ENCODE assay signal across 9 cellular contexts in the genomic region with DNA sequence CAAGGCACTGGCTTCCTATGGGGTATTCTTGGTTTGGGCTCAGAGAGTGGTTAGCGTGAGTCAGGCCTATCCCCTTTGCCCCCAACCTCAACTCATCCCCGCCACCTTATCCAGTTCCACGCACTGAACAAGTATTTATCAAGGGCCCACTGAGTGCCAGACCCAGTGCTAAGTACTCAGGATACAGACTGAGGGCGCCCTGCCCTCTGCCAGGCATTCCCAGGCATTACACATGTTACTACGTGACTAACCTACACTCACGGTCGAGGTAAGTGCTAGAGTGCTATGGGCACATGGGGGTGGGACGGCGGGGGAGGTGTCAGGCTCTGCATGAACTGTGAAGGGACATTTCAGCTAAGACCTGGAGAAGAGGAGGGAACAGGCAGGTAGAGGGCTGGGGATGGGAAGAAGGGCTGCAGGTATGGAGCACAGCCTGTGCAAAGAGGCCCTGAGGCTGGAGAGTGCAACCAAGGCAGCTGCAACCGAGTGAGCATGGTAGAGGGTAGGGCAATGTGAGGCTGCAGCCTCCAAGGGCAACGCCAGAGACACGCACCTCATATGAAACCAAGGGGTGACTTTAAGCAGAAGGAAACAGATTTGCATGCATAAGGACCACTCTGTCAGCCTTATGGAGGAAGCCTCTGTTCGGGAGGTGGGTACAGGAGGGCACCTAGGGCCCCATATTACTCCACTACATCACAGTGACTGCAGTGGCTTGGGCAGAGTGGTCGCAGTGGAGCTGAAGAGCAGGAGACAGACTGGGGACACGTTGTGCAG. TPM values are rescaled to one million over a fixed set of nuclear protein-coding genes. Genes with fewer than 3 reads are reported as not detected.
DNase-seq lines count a peak whose midpoint lies in the region; ATAC-seq and TF ChIP-seq lines count a peak whose summit lies in the region.
"Had no signal": no experiment of that assay in that cellular context is flagged by ENCODE, and none has a peak within 500 bp of the region (broad histone marks: within the 10 kb centered on the region; RNA-seq: fewer than 3 reads in every experiment).

No MANE protein-coding gene starts in this region.

- no peak overlapping the region for H3K4me3 ChIP-seq in Jurkat, Clone E6-1 (ENCODE audit: low read length)
- H3K4me3 ChIP-seq in body of pancreas = no peak overlapping the region
- H3K4me3 ChIP-seq: skin epidermis had no signal

- CTCF ChIA-PET in activated CD8-positive, alpha-beta memory T cell treated with anti-CD3 and anti-CD28 coated beads, Interleukin-2, amount 10 ng/mL, durations not matched to agents 7 days and 5 days (lab: Charles Lee) = interaction anchor here (0.6 to 2.5 kb wide), 5 partner anchors 16 to 556 kb away, joined by 3 to 9 read pairs (median 4); partner anchors contain the start of gene INTS6

- no peaks in the 10 kb centered on the region for H3K27me3 ChIP-seq in body of pancreas

- TF ChIP-seq CTCF in body of pancreas (IDR thresholded peaks at IDR 0.05) (peak; percentile 10 to 65 (median 52)), osteocyte (IDR thresholded peaks at IDR 0.05) (peak; percentile 46)

- no peaks in the 10 kb centered on the region for H3K36me3 Mint-ChIP-seq in activated CD8-positive, alpha-beta memory T cell treated with anti-CD3 and anti-CD28 coated beads, Interleukin-2, amount 10 ng/mL, durations not matched to agents 7 days and 5 days
- no peaks in the 10 kb centered on the region for H3K36me3 Mint-ChIP-seq in osteocyte (ENCODE audit: unreplicated experiment)

- TF ChIP-seq POLR2A in body of pancreas (IDR thresholded peaks at IDR 0.05) = no peak

- DNase-seq in activated CD8-positive, alpha-beta memory T cell treated with anti-CD3 and anti-CD28 coated beads, Interleukin-2, amount 10 ng/mL, durations not matched to agents 7 days and 5 days = no peak
- DNase-seq in activated CD8-positive, alpha-beta memory T cell treated with anti-CD3 and anti-CD28 coated beads, Interleukin-2, amount 50 U/mL, for 4 hours = no peak
- DNase-seq in Jurkat, Clone E6-1 (ENCODE audit: low read depth, low spot score) = peak; percentile 20
- peak; percentile 75 to 83 (median 80) for DNase-seq in body of pancreas
- no peak for DNase-seq in osteocyte (ENCODE audit: extremely low spot score, unreplicated experiment)
- DNase-seq in NCI-H128 (lab: John Stamatoyannopoulos, UW; ENCODE audit: unreplicated experiment) = no peak
- no peak for DNase-seq in CD1c-positive myeloid dendritic cell (ENCODE audit: extremely low spot score)

- peaks cover 97% of the 10 kb centered on the region for H3K4me1 ChIP-seq in body of pancreas

- H3K27ac ChIP-seq in body of pancreas = peak overlapping the region; percentile 89 to 95 (median 90)
- H3K27ac ChIP-seq: skin epidermis had no signal

- H3K27me3 Mint-ChIP-seq in activated CD8-positive, alpha-beta memory T cell treated with anti-CD3 and anti-CD28 coated beads, Interleukin-2, amount 10 ng/mL, durations not matched to agents 7 days and 5 days = no peaks in the 10 kb centered on the region
- no peaks in the 10 kb centered on the region for H3K27me3 Mint-ChIP-seq in osteocyte (ENCODE audit: unreplicated experiment)

- intact Hi-C loops in body of pancreas (cut with DNase I) = no loop called here

- H3K9me3 Mint-ChIP-seq in activated CD8-positive, alpha-beta memory T cell treated with anti-CD3 and anti-CD28 coated beads, Interleukin-2, amount 10 ng/mL, durations not matched to agents 7 days and 5 days (ENCODE audit: low read depth) = no peaks in the 10 kb centered on the region
- H3K9me3 Mint-ChIP-seq in osteocyte (ENCODE audit: unreplicated experiment) = no peaks in the 10 kb centered on the region

- 42 to 43% methylated on average over 15 of the region's 15 CpGs for WGBS in body of pancreas, 2 donors

- H3K4me3 Mint-ChIP-seq in activated CD8-positive, alpha-beta memory T cell treated with anti-CD3 and anti-CD28 coated beads, Interleukin-2, amount 10 ng/mL, durations not matched to agents 7 days and 5 days = no peak overlapping the region
- no peak overlapping the region for H3K4me3 Mint-ChIP-seq in osteocyte (ENCODE audit: unreplicated experiment)

- peaks cover 13% of the 10 kb centered on the region for H3K4me1 Mint-ChIP-seq in activated CD8-positive, alpha-beta memory T cell treated with anti-CD3 and anti-CD28 coated beads, Interleukin-2, amount 10 ng/mL, durations not matched to agents 7 days and 5 days
- no peaks in the 10 kb centered on the region for H3K4me1 Mint-ChIP-seq in osteocyte (ENCODE audit: unreplicated experiment)

- ATAC-seq in activated CD8-positive, alpha-beta memory T cell treated with anti-CD3 and anti-CD28 coated beads, Interleukin-2, amount 10 ng/mL, durations not matched to agents 7 days and 5 days = peak; percentile 57
- ATAC-seq in body of pancreas (peak; percentile 51), HG02970 (IDR thresholded peaks at IDR 0.05; ENCODE audit: low FRiP score, unreplicated experiment) (no peak)

- no peaks in the 10 kb centered on the region for H3K36me3 ChIP-seq in body of pancreas (replicated peaks in 1 of 2; ENCODE audit: insufficient read depth in 1 of 2, low read depth in 2 of 2)

- H3K27ac Mint-ChIP-seq in activated CD8-positive, alpha-beta memory T cell treated with anti-CD3 and anti-CD28 coated beads, Interleukin-2, amount 10 ng/mL, durations not matched to agents 7 days and 5 days = no peak overlapping the region
- H3K27ac Mint-ChIP-seq in osteocyte (ENCODE audit: unreplicated experiment) = no peak overlapping the region

- H3K9me3 ChIP-seq in body of pancreas = no peaks in the 10 kb centered on the region

RNA-seq across cellular contexts. Expression of gene DHRS12, which starts 22.5 kb away (rescaled TPM):
- 1 to 10 TPM; 6.0 to 6.6 TPM for total RNA-seq in activated CD8-positive, alpha-beta memory T cell treated with anti-CD3 and anti-CD28 coated beads, Interleukin-2, amount 10 ng/mL, durations not matched to agents 7 days and 5 days
- 12.1 TPM for polyA plus RNA-seq in Jurkat, Clone E6-1 (2012; ENCODE audit: insufficient read depth, insufficient read length)
- total RNA-seq in body of pancreas = 10 to 100 TPM in 1 of 2 donors, 1 to 10 TPM in 1; 4.0 to 38.7 TPM
- total RNA-seq in osteocyte = 9.2 and 9.3 TPM in 2 replicates

Comparison
In these comparisons a context has a peak if more than half of its experiments do, and no peak if none do; other contexts are left out.
1. DNase-seq: peak in Jurkat, Clone E6-1 (single experiment) and body of pancreas (4 of 4); none in activated CD8-positive, alpha-beta memory T cell treated with anti-CD3 and anti-CD28 coated beads, Interleukin-2, amount 10 ng/mL, durations not matched to agents 7 days and 5 days (single experiment), activated CD8-positive, alpha-beta memory T cell treated with anti-CD3 and anti-CD28 coated beads, Interleukin-2, amount 50 U/mL, for 4 hours (single experiment), osteocyte (single experiment), NCI-H128 (single experiment) and CD1c-positive myeloid dendritic cell (single experiment).